In the genomic region with DNA sequence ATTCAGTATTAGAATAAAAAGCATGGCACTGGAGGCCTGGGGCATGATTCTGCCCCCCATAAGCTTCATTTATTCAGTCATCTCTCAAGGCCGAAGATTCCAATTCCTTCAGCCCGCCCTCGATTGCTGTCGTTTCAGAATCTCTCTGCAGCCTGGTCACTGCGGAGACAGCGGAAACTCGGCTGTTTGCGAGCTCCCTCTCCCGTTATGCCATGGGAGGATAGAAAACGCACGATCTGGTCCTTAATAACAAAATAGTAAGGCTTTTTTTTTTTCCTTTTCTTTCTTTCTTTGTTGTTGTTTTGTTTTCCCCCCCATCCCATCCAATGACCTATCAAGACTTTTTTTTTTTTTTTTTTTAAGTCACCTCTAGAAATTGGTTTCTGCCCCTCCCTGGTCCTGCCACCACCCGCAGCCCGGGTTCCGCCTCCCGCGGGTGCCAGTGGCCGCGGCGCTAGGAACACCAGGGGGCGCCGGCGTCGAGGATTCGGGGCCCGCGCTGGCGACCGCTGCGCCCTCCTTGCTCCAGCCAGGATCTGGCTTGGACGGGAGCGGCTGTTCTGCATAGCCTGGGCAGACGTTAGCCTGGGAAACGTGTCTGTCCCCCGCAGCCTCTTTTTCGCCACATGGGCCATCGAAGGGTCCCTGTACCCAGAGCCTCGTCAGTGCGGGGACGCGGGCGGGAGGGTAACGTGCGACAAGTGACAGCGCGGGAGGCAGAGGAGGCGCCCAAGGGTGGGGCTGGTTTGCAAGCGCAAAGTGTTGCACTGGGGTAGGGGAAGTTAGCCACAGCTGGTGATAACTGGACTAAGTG, we compare ENCODE assay signal across 9 cellular contexts. TPM values are rescaled to one million over a fixed set of nuclear protein-coding genes. Genes with fewer than 3 reads are reported as not detected.
DNase-seq lines count a peak whose midpoint lies in the region; ATAC-seq, FAIRE-seq and TF ChIP-seq lines count a peak whose summit lies in the region.
"Had no signal": no experiment of that assay in that cellular context is flagged by ENCODE, and none has a peak within 500 bp of the region (broad histone marks: within the 10 kb centered on the region; RNA-seq: fewer than 3 reads in every experiment).

No MANE protein-coding gene starts in this region.

- H3K27me3 ChIP-seq in GM23248 (replicated peaks; ENCODE audit: insufficient read depth) (peaks cover 53% of the 10 kb centered on the region), SJSA1 (replicated peaks) (peaks cover 40% of the 10 kb centered on the region), pancreas (peaks cover 0 to 11% (median 0%) of the 10 kb centered on the region in 4 donors), tibial artery (peaks cover 0 to 38% of the 10 kb centered on the region in 2 donors)

- peaks cover 3% of the 10 kb centered on the region for H3K27me3 Mint-ChIP-seq in glutamatergic neuron (ENCODE audit: unreplicated experiment)

- H3K4me3 ChIP-seq in GM23248 (peak overlapping the region; percentile 56), SJSA1 (no peak overlapping the region), pancreas (peak overlapping the region in 2 of 4 donors; percentile 17 to 31), tibial artery (peak overlapping the region in 1 of 2 donors; percentile 17)

- in situ Hi-C loops in GM23248 (cut with MboI), result no loop called here

- H3F3A ChIP-seq in GM23248 (ENCODE audit: insufficient read depth), result no peaks in the 10 kb centered on the region

- H3K4me2 ChIP-seq in GM23248 (ENCODE audit: unreplicated experiment), result peak overlapping the region; percentile 60

- intact Hi-C loops in pancreas (cut with DNase I), result loop anchor here in 2 of 3 donors (5.0 to 10.0 kb wide), 2 partner anchors 86 to 89 kb away; no protein-coding TSS in a partner anchor
- intact Hi-C loops in tibial artery (cut with DNase I; ENCODE audit: low total_unique reads), result loop anchor here (5.0 kb wide), 1 partner anchor 94 kb away; no protein-coding TSS in a partner anchor

- no peaks in the 10 kb centered on the region for H3K9me2 ChIP-seq in GM23248 (ENCODE audit: insufficient read depth)

- peak; percentile 96 for TF ChIP-seq CTCF in LNCAP (IDR thresholded peaks at IDR 0.05)
- TF ChIP-seq CTCF in glutamatergic neuron (IDR thresholded peaks at IDR 0.05; ENCODE audit: partially characterized antibody, unreplicated experiment), result peak; percentile 84
- TF ChIP-seq CTCF in pancreas (IDR thresholded peaks at IDR 0.05), result peak; percentile 56 to 81 (median 74)
- peak; percentile 65 to 70 for TF ChIP-seq CTCF in tibial artery (IDR thresholded peaks at IDR 0.05)

- H3K9ac ChIP-seq in GM23248, result no peak overlapping the region

- no peaks in the 10 kb centered on the region for H3K79me2 ChIP-seq in GM23248 (ENCODE audit: insufficient read depth)

- no peak for FAIRE-seq in pancreas (lab: Jason Lieb, UNC)

- ATAC-seq in pancreas, result peak; percentile 98 to 100 (median 100)

- peak overlapping the region; percentile 53 for H3K4me3 Mint-ChIP-seq in glutamatergic neuron (ENCODE audit: unreplicated experiment)

- no peak overlapping the region for H3K27ac Mint-ChIP-seq in glutamatergic neuron (ENCODE audit: unreplicated experiment)

- no peaks in the 10 kb centered on the region for H3K9me3 ChIP-seq in GM23248 (ENCODE audit: low read depth)
- H3K9me3 ChIP-seq in SJSA1 (replicated peaks), result no peaks in the 10 kb centered on the region
- H3K9me3 ChIP-seq in pancreas, result no peaks in the 10 kb centered on the region
- H3K9me3 ChIP-seq in tibial artery, result no peaks in the 10 kb centered on the region

- no peaks in the 10 kb centered on the region for H3K9me3 Mint-ChIP-seq in glutamatergic neuron (ENCODE audit: unreplicated experiment)

- no peaks in the 10 kb centered on the region for H4K20me1 ChIP-seq in GM23248 (ENCODE audit: insufficient read depth)

- DNase-seq in DMS53 (lab: John Stamatoyannopoulos, UW) (peak; percentile 93), GM23248 (peak; percentile 86), SJSA1 (ENCODE audit: low read depth in 1 of 2, low spot score in 2 of 2) (peak; percentile 68 to 74), glutamatergic neuron (peak; percentile 90), pancreas (peak; percentile 61 to 95 (median 78)), tibial artery (peak; percentile 66 to 77)
- peak; percentile 72 for DNase-seq in activated naive CD4-positive, alpha-beta T cell treated with Interleukin-2 at 50 U/mL for 16 hours

- H3K27ac ChIP-seq in GM23248 (no peak overlapping the region), SJSA1 (no peak overlapping the region), pancreas (no peak overlapping the region), tibial artery (no peak overlapping the region)

- no peaks in the 10 kb centered on the region for H3K4me1 Mint-ChIP-seq in glutamatergic neuron (ENCODE audit: low read depth, unreplicated experiment)

- 1 to 6% methylated on average over 41 to 47 of the region's 47 CpGs for WGBS in GM23248 (ENCODE audit: low coverage in 1 of 2, low lambda C conversion rate in 2 of 2, missing lambda C conversion rate in 2 of 2), 2 experiments
- 2% methylated on average over 47 of the region's 47 CpGs for WGBS in pancreas, 2 donors

- no peaks in the 10 kb centered on the region for H3K4me1 ChIP-seq in GM23248 (ENCODE audit: insufficient read depth)
- H3K4me1 ChIP-seq in SJSA1 (replicated peaks), result peaks cover 5% of the 10 kb centered on the region; the same call in 1 of the 2 replicates
- peaks cover 0 to 6% (median 4%) of the 10 kb centered on the region in 3 donors for H3K4me1 ChIP-seq in pancreas
- peaks cover 0 to 7% (median 2%) of the 10 kb centered on the region in 4 donors for H3K4me1 ChIP-seq in tibial artery

- peak overlapping the region; percentile 52 for H2AFZ ChIP-seq in GM23248

- H3K36me3 ChIP-seq in GM23248 (ENCODE audit: low read depth), result no peaks in the 10 kb centered on the region
- no peaks in the 10 kb centered on the region for H3K36me3 ChIP-seq in SJSA1
- H3K36me3 ChIP-seq in pancreas, result no peaks in the 10 kb centered on the region
- H3K36me3 ChIP-seq in tibial artery, result no peaks in the 10 kb centered on the region

- H3K36me3 Mint-ChIP-seq in glutamatergic neuron (ENCODE audit: unreplicated experiment), result no peaks in the 10 kb centered on the region

RNA-seq across cellular contexts. Expression of a gene that starts 10.0 kb away (rescaled TPM):
- not detected in 2 replicates for total RNA-seq in GM23248 (2014; rRNA removed; shearing (Covaris generic))
- polyA plus RNA-seq in GM23248 (2016; fragmentation: Nextera tagmentation; extraction: Ambion mirVana) (not detected in 2 replicates), pancreas (not detected)
- total RNA-seq in SJSA1 (2014; rRNA removed; shearing (Covaris generic)), result not detected in 2 replicates
- total RNA-seq in glutamatergic neuron (ENCODE audit: unreplicated experiment) (not detected), pancreas (under 1 TPM in 1 of 6 donors, not detected in 5; 0.09 TPM)
- total RNA-seq: glomerular endothelial cell had no signal

RNA-seq across cellular contexts. Expression of a gene that starts 35.2 kb away (rescaled TPM):
- not detected in 2 replicates for total RNA-seq in GM23248 (2014; rRNA removed; shearing (Covaris generic))
- polyA plus RNA-seq in GM23248 (2016; fragmentation: Nextera tagmentation; extraction: Ambion mirVana) (not detected in 2 replicates), pancreas (not detected)
- not detected in 2 replicates for total RNA-seq in SJSA1 (2014; rRNA removed; shearing (Covaris generic))
- total RNA-seq in glutamatergic neuron (ENCODE audit: unreplicated experiment) (not detected), pancreas (not detected)
- total RNA-seq: glomerular endothelial cell had no signal

RNA-seq across cellular contexts. Expression of a gene that starts 50.7 kb away (rescaled TPM):
- total RNA-seq in GM23248 (2014; rRNA removed; shearing (Covaris generic)), result 166 and 193 TPM in 2 replicates
- 120 and 127 TPM in 2 replicates for polyA plus RNA-seq in GM23248 (2016; fragmentation: Nextera tagmentation; extraction: Ambion mirVana)
- 158 and 159 TPM in 2 replicates for total RNA-seq in SJSA1 (2014; rRNA removed; shearing (Covaris generic))
- total RNA-seq in glutamatergic neuron (ENCODE audit: unreplicated experiment), result 52.3 TPM
- total RNA-seq in pancreas, result 10 to 100 TPM; 50.7 to 75.2 (median 66.4) TPM
- 10 to 100 TPM; 15.9 to 38.9 TPM for polyA plus RNA-seq in pancreas
